9 cellular contexts compared by ENCODE assay signal in genomic region chr17:37506678-37507077, GRCh38. TPM values are rescaled to one million over a fixed set of nuclear protein-coding genes. Genes with fewer than 3 reads are reported as not detected.
DNase-seq lines count a peak whose midpoint lies in the region; ATAC-seq, FAIRE-seq and TF ChIP-seq lines count a peak whose summit lies in the region.
"Had no signal": no experiment of that assay in that cellular context is flagged by ENCODE, and none has a peak within 500 bp of the region (broad histone marks: within the 10 kb centered on the region; RNA-seq: fewer than 3 reads in every experiment).

No MANE protein-coding gene starts in this region.

- H3K4me1 Mint-ChIP-seq in activated naive CD8-positive, alpha-beta T cell treated with anti-CD3 and anti-CD28 coated beads, Interleukin-2, amount 50 U/mL, for 24 hours = peaks cover 2% of the 10 kb centered on the region

- no peaks in the 10 kb centered on the region for H3K27me3 Mint-ChIP-seq in activated naive CD8-positive, alpha-beta T cell treated with anti-CD3 and anti-CD28 coated beads, Interleukin-2, amount 50 U/mL, for 24 hours
- H3K27me3 Mint-ChIP-seq: CD4-positive, CD25-positive, alpha-beta regulatory T cell had no signal

- no peak for FAIRE-seq in GM12892 (lab: Jason Lieb, UNC)

- peaks cover 2% of the 10 kb centered on the region for H3K36me3 Mint-ChIP-seq in activated naive CD8-positive, alpha-beta T cell treated with anti-CD3 and anti-CD28 coated beads, Interleukin-2, amount 50 U/mL, for 24 hours (ENCODE audit: low read depth)
- H3K36me3 Mint-ChIP-seq: CD4-positive, CD25-positive, alpha-beta regulatory T cell had no signal

- ATAC-seq in activated naive CD8-positive, alpha-beta T cell treated with anti-CD3 and anti-CD28 coated beads, Interleukin-2, amount 50 U/mL, for 24 hours = peak; percentile 54
- no peak for ATAC-seq in GM19324 (IDR thresholded peaks at IDR 0.05; ENCODE audit: low FRiP score, unreplicated experiment)

- H3K9me3 Mint-ChIP-seq in activated naive CD8-positive, alpha-beta T cell treated with anti-CD3 and anti-CD28 coated beads, Interleukin-2, amount 50 U/mL, for 24 hours = no peaks in the 10 kb centered on the region
- H3K9me3 Mint-ChIP-seq: CD4-positive, CD25-positive, alpha-beta regulatory T cell had no signal

- no peak overlapping the region for H3K27ac Mint-ChIP-seq in activated naive CD8-positive, alpha-beta T cell treated with anti-CD3 and anti-CD28 coated beads, Interleukin-2, amount 50 U/mL, for 24 hours

- no peak for TF ChIP-seq POLR2A in GM12892 (IDR thresholded peaks at IDR 0.05; ENCODE audit: low read depth, low read length)

- H3K4me3 Mint-ChIP-seq in activated naive CD8-positive, alpha-beta T cell treated with anti-CD3 and anti-CD28 coated beads, Interleukin-2, amount 50 U/mL, for 24 hours = no peak overlapping the region
- H3K4me3 Mint-ChIP-seq: CD4-positive, CD25-positive, alpha-beta regulatory T cell had no signal

- DNase-seq in NCI-H345 treated with DMSO at 0.1 percent for 48 hours (lab: John Stamatoyannopoulos, UW; ENCODE audit: unreplicated experiment) (peak; percentile 0), NCI-H345 (lab: John Stamatoyannopoulos, UW) (no peak), NAMALWA (ENCODE audit: low spot score) (peak; percentile 73), iPS-NIHi7 (ENCODE audit: extremely low spot score) (peak; percentile 81), KG1 (lab: John Stamatoyannopoulos, UW) (no peak), GM12892 (ENCODE audit: insufficient read length) (no peak)
- DNase-seq in activated naive CD8-positive, alpha-beta T cell treated with anti-CD3 and anti-CD28 coated beads, Interleukin-2, amount 50 U/mL, for 24 hours = peak; percentile 18

RNA-seq across cellular contexts. Expression of gene DUSP14, which starts 17.0 kb away (rescaled TPM):
- 10.3 TPM for polyA plus RNA-seq in GM12892 (2012; ENCODE audit: missing spikeins)

Comparison
In these comparisons a context has a peak if more than half of its experiments do, and no peak if none do; other contexts are left out.
1. DNase-seq: peak in NCI-H345 treated with DMSO at 0.1 percent for 48 hours (single experiment), NAMALWA (single experiment), activated naive CD8-positive, alpha-beta T cell treated with anti-CD3 and anti-CD28 coated beads, Interleukin-2, amount 50 U/mL, for 24 hours (single experiment) and iPS-NIHi7 (single experiment); none in NCI-H345 (single experiment), KG1 (single experiment) and GM12892 (single experiment).